In genomic region chr22:24442352-24442744, GRCh38 we compare ENCODE assay signal across 23 cellular contexts. TPM values are rescaled to one million over a fixed set of nuclear protein-coding genes. Genes with fewer than 3 reads are reported as not detected.
DNase-seq lines count a peak whose midpoint lies in the region; ATAC-seq and TF ChIP-seq lines count a peak whose summit lies in the region.
"Had no signal": no experiment of that assay in that cellular context is flagged by ENCODE, and none has a peak within 500 bp of the region (broad histone marks: within the 10 kb centered on the region; RNA-seq: fewer than 3 reads in every experiment).

No MANE protein-coding gene starts in this region.

- TF ChIP-seq CTCF in endodermal cell (conservative IDR thresholded peaks at IDR 0.05) (no peak), tibial artery (IDR thresholded peaks at IDR 0.05) (no peak)

- ATAC-seq in Right ventricle myocardium superior (ENCODE audit: poor library complexity) (peak; percentile 19), right cardiac atrium (no peak)
- ATAC-seq: activated CD8-positive, alpha-beta memory T cell treated with anti-CD3 and anti-CD28 coated beads, Interleukin-2, amount 10 ng/mL, durations not matched to agents 7 days and 5 days had no signal

- H3K36me3 ChIP-seq in H7 (replicated peaks; ENCODE audit: control insufficient read depth, insufficient read depth, low read length) (no peaks in the 10 kb centered on the region), endodermal cell (ENCODE audit: control insufficient read depth, insufficient read depth, low read length) (no peaks in the 10 kb centered on the region), tibial artery (no peaks in the 10 kb centered on the region)

- H3K27ac ChIP-seq in right cardiac atrium (ENCODE audit: low read length) = no peak overlapping the region
- H3K27ac ChIP-seq in endodermal cell (ENCODE audit: low read depth, low read length) = no peak overlapping the region
- H3K27ac ChIP-seq in tibial artery = peak overlapping the region; percentile 78 to 91
- H3K27ac ChIP-seq: SK-N-MC had no signal

- no peaks in the 10 kb centered on the region for H3K27me3 Mint-ChIP-seq in endodermal cell (ENCODE audit: insufficient read depth)
- H3K27me3 Mint-ChIP-seq: activated CD8-positive, alpha-beta memory T cell treated with anti-CD3 and anti-CD28 coated beads, Interleukin-2, amount 10 ng/mL, durations not matched to agents 7 days and 5 days; IgD-negative memory B cell had no signal

- DNase-seq in Right ventricle myocardium superior (no peak), right cardiac atrium (no peak), H7 (peak; percentile 64), endodermal cell (peak; percentile 36), tibial artery (no peak), RPMI8226 (no peak), amniotic stem cell (lab: John Stamatoyannopoulos, UW) (no peak)
- DNase-seq: activated CD4-positive, alpha-beta T cell treated with anti-CD3 and anti-CD28 coated beads for 4 hours; activated CD8-positive, alpha-beta memory T cell treated with anti-CD3 and anti-CD28 coated beads, Interleukin-2, amount 10 ng/mL, durations not matched to agents 7 days and 5 days; amygdala; caudate nucleus; dermis blood vessel endothelial cell; mammary epithelial cell; NCI-H1105; NCI-H1930; NCI-H2227 treated with DMSO at 0.1 percent for 48 hours; stimulated activated CD4-positive, alpha-beta T cell treated with anti-CD3 and anti-CD28 coated beads, Interleukin-2, amount 100 ng/mL, for 24 hours had no signal

- H3K9me3 Mint-ChIP-seq in endodermal cell = no peaks in the 10 kb centered on the region
- H3K9me3 Mint-ChIP-seq: activated T-helper 1 cell treated with anti-CD3 and anti-CD28 coated beads, Interleukin-12 subunit alpha, Interleukin-12 subunit beta, Interleukin-2, Interleukin-4 antibody, amounts not matched to agents 30 ng/mL and 10 ng/mL and 1 ng/mL, durations not matched to agents 14 hours and 24 hours and 36 hours; IgD-negative memory B cell; T-helper 2 cell treated with Interferon-gamma antibody and Interleukin-4, amounts not matched to agents 5 μg/mL and 100 μg/mL, for 36 hours had no signal

- peaks cover 8% of the 10 kb centered on the region for H3K4me1 ChIP-seq in right cardiac atrium (ENCODE audit: control insufficient read depth, insufficient read depth, low read length)
- H3K4me1 ChIP-seq in endodermal cell (ENCODE audit: control insufficient read depth, insufficient read depth, low read length) = peaks cover 15% of the 10 kb centered on the region
- H3K4me1 ChIP-seq in tibial artery = peaks cover 0 to 27% (median 20%) of the 10 kb centered on the region in 4 donors

- H3K9me3 ChIP-seq in right cardiac atrium (ENCODE audit: control insufficient read depth, low read length) (no peaks in the 10 kb centered on the region), endodermal cell (ENCODE audit: control insufficient read depth, low read length) (no peaks in the 10 kb centered on the region), tibial artery (no peaks in the 10 kb centered on the region)

- no peaks in the 10 kb centered on the region for H3K36me3 Mint-ChIP-seq in endodermal cell (ENCODE audit: low read depth)

- H3K27ac Mint-ChIP-seq in endodermal cell = peak overlapping the region; percentile 30
- H3K27ac Mint-ChIP-seq: activated CD8-positive, alpha-beta memory T cell treated with anti-CD3 and anti-CD28 coated beads, Interleukin-2, amount 10 ng/mL, durations not matched to agents 7 days and 5 days; activated T-helper 1 cell treated with anti-CD3 and anti-CD28 coated beads, Interleukin-12 subunit alpha, Interleukin-12 subunit beta, Interleukin-2, Interleukin-4 antibody, amounts not matched to agents 30 ng/mL and 10 ng/mL and 1 ng/mL, durations not matched to agents 14 hours and 24 hours and 36 hours; T-helper 2 cell treated with Interferon-gamma antibody and Interleukin-4, amounts not matched to agents 5 μg/mL and 100 μg/mL, for 36 hours had no signal

- H3K27me3 ChIP-seq in right cardiac atrium (ENCODE audit: control insufficient read depth, insufficient read depth) = no peaks in the 10 kb centered on the region
- H3K27me3 ChIP-seq in H7 (ENCODE audit: control insufficient read depth, insufficient read depth, low read length) = no peaks in the 10 kb centered on the region
- H3K27me3 ChIP-seq in endodermal cell (ENCODE audit: control insufficient read depth, insufficient read depth, low read length, poor library complexity, severe bottlenecking) = no peaks in the 10 kb centered on the region
- H3K27me3 ChIP-seq in tibial artery = no peaks in the 10 kb centered on the region

- H3K4me3 ChIP-seq in right cardiac atrium (ENCODE audit: low read length) (no peak overlapping the region), H7 (ENCODE audit: insufficient read depth, low read depth, low read length) (no peak overlapping the region), endodermal cell (ENCODE audit: low read length) (no peak overlapping the region), tibial artery (no peak overlapping the region)
- H3K4me3 ChIP-seq: SK-N-MC, skin epidermis had no signal

- H3K4me3 Mint-ChIP-seq in endodermal cell = no peak overlapping the region
- H3K4me3 Mint-ChIP-seq: activated CD8-positive, alpha-beta memory T cell treated with anti-CD3 and anti-CD28 coated beads, Interleukin-2, amount 10 ng/mL, durations not matched to agents 7 days and 5 days; activated T-helper 1 cell treated with anti-CD3 and anti-CD28 coated beads, Interleukin-12 subunit alpha, Interleukin-12 subunit beta, Interleukin-2, Interleukin-4 antibody, amounts not matched to agents 30 ng/mL and 10 ng/mL and 1 ng/mL, durations not matched to agents 14 hours and 24 hours and 36 hours; IgD-negative memory B cell; T-helper 2 cell treated with Interferon-gamma antibody and Interleukin-4, amounts not matched to agents 5 μg/mL and 100 μg/mL, for 36 hours had no signal

- 76% methylated on average over 8 of the region's 8 CpGs for WGBS in right cardiac atrium
- 90 to 94% methylated on average over 5 to 8 of the region's 8 CpGs for WGBS in endodermal cell (ENCODE audit: insufficient coverage in 1 of 2, insufficient read length in 1 of 2), 2 experiments

- H3K4me1 Mint-ChIP-seq in endodermal cell = peaks cover 17% of the 10 kb centered on the region

- H3K9ac ChIP-seq in endodermal cell (ENCODE audit: extremely low read depth, low read length, poor library complexity, severe bottlenecking) = no peak overlapping the region

- intact Hi-C loops in Right ventricle myocardium superior (cut with DNase I) (no loop called here), right cardiac atrium (cut with DNase I) (no loop called here), tibial artery (cut with DNase I; ENCODE audit: low total_unique reads) (no loop called here)

RNA-seq across cellular contexts. Expression of gene ADORA2A, which starts 14.9 kb away (rescaled TPM):
- total RNA-seq in Right ventricle myocardium superior = 4.1 TPM
- 1 to 10 TPM; 3.7 to 5.6 (median 4.8) TPM for total RNA-seq in right cardiac atrium
- 6.6 TPM for polyA plus RNA-seq in right cardiac atrium
- total RNA-seq in H7 (2014; rRNA removed; shearing (Covaris generic)) = 4.0 and 7.0 TPM in 2 replicates
- total RNA-seq in endodermal cell = 1 to 10 TPM; 4.1 to 4.7 TPM
- polyA plus RNA-seq in endodermal cell (2013, experiment 1 of 2) = 4.2 TPM
- polyA plus RNA-seq in endodermal cell (2013, experiment 2 of 2) = 4.4 TPM

RNA-seq across cellular contexts. Expression of gene UPB1, which starts 52.8 kb away (rescaled TPM):
- total RNA-seq in Right ventricle myocardium superior (1.7 TPM), right cardiac atrium (1 to 10 TPM; 1.8 to 6.6 (median 2.9) TPM), endodermal cell (under 1 TPM in 1 of 2 donors, not detected in 1; 0.40 TPM)
- polyA plus RNA-seq in right cardiac atrium = 2.7 TPM
- total RNA-seq in H7 (2014; rRNA removed; shearing (Covaris generic)) = 0.11 TPM in 1 of 2 replicates, not detected in the other
- polyA plus RNA-seq in endodermal cell (2013, experiment 1 of 2) = 0.14 TPM
- 0.33 TPM for polyA plus RNA-seq in endodermal cell (2013, experiment 2 of 2)
- total RNA-seq: kidney epithelial cell, mammary epithelial cell had no signal
- polyA plus RNA-seq: IgD-negative memory B cell, mammary epithelial cell had no signal

Comparison
In these comparisons a context has a peak if more than half of its experiments do, and no peak if none do; other contexts are left out.
1. DNase-seq: peak in H7 (single experiment) and endodermal cell (single experiment); none in Right ventricle myocardium superior (single experiment), right cardiac atrium (0 of 3), tibial artery (0 of 2), RPMI8226 (single experiment) and amniotic stem cell (single experiment).
2. H3K27ac ChIP-seq: peak in tibial artery (2 of 2); none in right cardiac atrium (single experiment) and endodermal cell (single experiment).